Comparison of ENCODE assay signal across 1 cellular context in genomic region chr5:1219098-1219767, GRCh38.
TF ChIP-seq lines count a peak whose summit lies in the region.

No MANE protein-coding gene starts in this region.

TF ChIP-seq in H1, 55 proteins besides CTCF, POLR2A, EP300 and RAD21:
- TF ChIP-seq CHD1 (IDR thresholded peaks at IDR 0.05; ENCODE audit: low read depth, low read length) = no peak
- no peak for TF ChIP-seq NRF1 (IDR thresholded peaks at IDR 0.05; ENCODE audit: low read depth, low read length)
- TF ChIP-seq KDM1A (IDR thresholded peaks at IDR 0.05; ENCODE audit: borderline replicate concordance, low read length) = no peak
- TF ChIP-seq RNF2 (IDR thresholded peaks at IDR 0.05; ENCODE audit: borderline replicate concordance, low read depth, low read length, missing control alignments, poor library complexity, severe bottlenecking) = no peak
- TF ChIP-seq EGR1 (IDR thresholded peaks at IDR 0.05; ENCODE audit: borderline replicate concordance, low read depth, low read length) = no peak
